ENCODE assay signal across 18 cellular contexts in the genomic region with DNA sequence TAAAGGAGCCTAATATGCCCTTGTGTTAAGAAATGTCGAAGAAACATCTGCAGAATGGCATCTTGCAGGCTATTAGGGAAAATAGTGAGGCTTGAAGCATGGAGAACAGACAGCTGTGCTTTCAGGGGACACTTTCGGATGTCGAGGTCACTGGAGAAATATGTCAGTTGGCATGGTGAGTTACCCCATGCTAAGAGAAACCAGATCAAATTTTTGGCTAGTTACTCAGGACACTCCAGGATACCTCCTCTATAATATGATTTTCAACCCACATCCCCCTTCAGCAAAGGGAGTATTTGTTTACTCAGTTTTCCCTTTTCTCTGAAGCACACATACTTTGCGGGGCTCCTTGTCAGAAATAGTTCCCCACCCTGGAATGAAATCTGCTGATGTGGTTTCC.
DNase-seq lines count a peak whose midpoint lies in the region; ATAC-seq and TF ChIP-seq lines count a peak whose summit lies in the region.
"Had no signal": no experiment of that assay in that cellular context is flagged by ENCODE, and none has a peak within 500 bp of the region (broad histone marks: within the 10 kb centered on the region; RNA-seq: fewer than 3 reads in every experiment).

No MANE protein-coding gene starts in this region.

- no peak overlapping the region for H4K5ac ChIP-seq in mesendoderm (ENCODE audit: low read length)

- no peaks in the 10 kb centered on the region for H3F3A ChIP-seq in SK-N-SH (replicated peaks; ENCODE audit: insufficient read depth)

- H3K27me3 ChIP-seq in SK-N-SH (ENCODE audit: insufficient read depth) (no peaks in the 10 kb centered on the region; the same call in 1 of the 2 replicates), mesendoderm (ENCODE audit: insufficient read depth, low read length, poor library complexity) (no peaks in the 10 kb centered on the region), tibial artery (no peaks in the 10 kb centered on the region)
- H3K27me3 ChIP-seq in CD8-positive, alpha-beta T cell (ENCODE audit: insufficient read depth, low read length), result no peaks in the 10 kb centered on the region
- H3K27me3 ChIP-seq: SJSA1 had no signal

- H3K56ac ChIP-seq in mesendoderm (ENCODE audit: low read length), result no peak overlapping the region

- no peak overlapping the region for H3K23ac ChIP-seq in mesendoderm (ENCODE audit: low read length)

- no peaks in the 10 kb centered on the region for H3K36me3 Mint-ChIP-seq in CD8-positive, alpha-beta T cell

- no peaks in the 10 kb centered on the region for H3K79me1 ChIP-seq in mesendoderm (ENCODE audit: low read length)

- H3K9me3 Mint-ChIP-seq in CD8-positive, alpha-beta T cell, result no peaks in the 10 kb centered on the region

- no peak overlapping the region for H3K4me2 ChIP-seq in SK-N-SH
- no peak overlapping the region for H3K4me2 ChIP-seq in mesendoderm (ENCODE audit: low read length)
- H3K4me2 ChIP-seq: BLaER1 had no signal

- ATAC-seq in SK-N-SH treated with all-trans-retinoic acid at 6 μM for 48 hours, result peak; percentile 59
- no peak for ATAC-seq in CD8-positive, alpha-beta T cell

- POLR2A ChIA-PET in SK-N-SH (lab: Yijun Ruan, JAX), result no interaction called here
- POLR2A ChIA-PET in CD8-positive, alpha-beta T cell (lab: Charles Lee), result no interaction called here

- 34% methylated on average over 4 of the region's 4 CpGs for WGBS in SK-N-SH (ENCODE audit: low lambda C conversion rate)
- WGBS in mesendoderm (ENCODE audit: extremely low coverage, insufficient coverage, low lambda C conversion rate), result no CpG with 5 or more reads among the region's 4 CpGs

- no peak for TF ChIP-seq RAD21 in SK-N-SH (IDR thresholded peaks at IDR 0.05; ENCODE audit: low read length)

- no peak overlapping the region for H2AK5ac ChIP-seq in mesendoderm (ENCODE audit: low read length)

- CTCF ChIA-PET in SK-N-SH (lab: Yijun Ruan, JAX), result interaction anchor here (0.6 to 1.7 kb wide), 3 partner anchors 21 to 397 kb away, joined by 3 to 10 read pairs (median 3); no protein-coding TSS in a partner anchor
- CTCF ChIA-PET in CD8-positive, alpha-beta T cell (lab: Charles Lee), result no interaction called here

- no peak overlapping the region for H4K8ac ChIP-seq in mesendoderm (ENCODE audit: low read depth, low read length)

- H3K27ac ChIP-seq in SK-N-SH (ENCODE audit: low read depth in 2 of 2, low read length in 1 of 2) (no peak overlapping the region), mesendoderm (ENCODE audit: low read depth, low read length) (no peak overlapping the region), tibial artery (no peak overlapping the region)
- H3K27ac ChIP-seq in CD8-positive, alpha-beta T cell (ENCODE audit: low read depth, low read length), result no peak overlapping the region
- H3K27ac ChIP-seq: 22Rv1, BLaER1, RWPE1, SJSA1 had no signal

- no peaks in the 10 kb centered on the region for H3K9me2 ChIP-seq in SK-N-SH

- TF ChIP-seq EP300 in SK-N-SH (IDR thresholded peaks at IDR 0.05; ENCODE audit: borderline replicate concordance in 1 of 2, low read depth in 1 of 2, low read length in 1 of 2), result no peak

- H2BK5ac ChIP-seq in mesendoderm (ENCODE audit: low read length), result no peak overlapping the region

- no peak overlapping the region for H2AFZ ChIP-seq in SK-N-SH (ENCODE audit: low read depth)

- TF ChIP-seq CTCF in SK-N-SH (IDR thresholded peaks at IDR 0.05) (no peak), choroid plexus epithelial cell (conservative IDR thresholded peaks at IDR 0.05; ENCODE audit: low read depth, low read length) (no peak), tibial artery (IDR thresholded peaks at IDR 0.05) (no peak)
- TF ChIP-seq CTCF in CD8-positive, alpha-beta T cell (IDR thresholded peaks at IDR 0.05), result no peak

- intact Hi-C loops in CD8-positive, alpha-beta T cell (cut with DNase I, micrococcal nuclease), result no loop called here
- intact Hi-C loops in tibial artery (cut with DNase I; ENCODE audit: low total_unique reads), result no loop called here

- H4K20me1 ChIP-seq in SK-N-SH (ENCODE audit: insufficient read depth), result no peaks in the 10 kb centered on the region
- H4K20me1 ChIP-seq: BLaER1 had no signal

- no peak overlapping the region for H3K4me3 ChIP-seq in SK-N-SH (ENCODE audit: low read depth in 2 of 2, low read length in 1 of 2)
- no peak overlapping the region for H3K4me3 ChIP-seq in choroid plexus epithelial cell (ENCODE audit: low read depth, low read length)
- no peak overlapping the region for H3K4me3 ChIP-seq in mesendoderm (ENCODE audit: low read length)
- no peak overlapping the region for H3K4me3 ChIP-seq in CD8-positive, alpha-beta T cell (ENCODE audit: low read depth, low read length)
- H3K4me3 ChIP-seq in tibial artery, result no peak overlapping the region
- H3K4me3 ChIP-seq: BLaER1, SJSA1 had no signal

- no peak overlapping the region for H2BK15ac ChIP-seq in mesendoderm (replicated peaks; ENCODE audit: low read depth)

- H3K4me1 Mint-ChIP-seq in CD8-positive, alpha-beta T cell (ENCODE audit: low read depth), result no peaks in the 10 kb centered on the region

- H3K4me1 ChIP-seq in SK-N-SH (ENCODE audit: control insufficient read depth in 1 of 2, insufficient read depth in 2 of 2, low read depth in 1 of 2, low read length in 1 of 2) (no peaks in the 10 kb centered on the region), mesendoderm (ENCODE audit: control insufficient read depth, low read depth, low read length) (no peaks in the 10 kb centered on the region), tibial artery (no peaks in the 10 kb centered on the region)
- no peaks in the 10 kb centered on the region for H3K4me1 ChIP-seq in CD8-positive, alpha-beta T cell (ENCODE audit: insufficient read depth, low read length)
- H3K4me1 ChIP-seq: BLaER1, SJSA1 had no signal

- H3K4me3 Mint-ChIP-seq in CD8-positive, alpha-beta T cell, result no peak overlapping the region

- peaks cover 3% of the 10 kb centered on the region for H3K27me3 Mint-ChIP-seq in CD8-positive, alpha-beta T cell (ENCODE audit: low read depth)

- DNase-seq in SK-N-SH (no peak), choroid plexus epithelial cell (ENCODE audit: low read depth) (peak; percentile 36), mesendoderm (peak; percentile 22), cerebellar nuclear complex (lab: John Stamatoyannopoulos, UW) (no peak), tibial artery (no peak)
- no peak for DNase-seq in activated CD4-positive, CD25-positive, alpha-beta regulatory T cell (lab: John Stamatoyannopoulos, UW)
- DNase-seq in CD8-positive, alpha-beta T cell, result no peak
- DNase-seq: DMS 273 treated with DMSO at 0.1 percent for 48 hours, IMR-90, Kasumi-1, NCI-H1417, NCI-H2081, NCI-H526 had no signal

- H3K18ac ChIP-seq in mesendoderm (ENCODE audit: low read length), result no peak overlapping the region

- H3K9me3 ChIP-seq in SK-N-SH, result no peaks in the 10 kb centered on the region
- H3K9me3 ChIP-seq in CD8-positive, alpha-beta T cell (ENCODE audit: low read length), result no peaks in the 10 kb centered on the region
- no peaks in the 10 kb centered on the region for H3K9me3 ChIP-seq in tibial artery
- H3K9me3 ChIP-seq: BLaER1, SJSA1 had no signal

- H3K4ac ChIP-seq in mesendoderm (ENCODE audit: low read depth, low read length), result no peak overlapping the region

- no peak overlapping the region for H2BK120ac ChIP-seq in mesendoderm (ENCODE audit: low read depth, low read length)

- H3K9ac ChIP-seq in SK-N-SH (no peak overlapping the region), mesendoderm (ENCODE audit: low read length) (no peak overlapping the region)
- H3K9ac ChIP-seq: BLaER1 had no signal

- H3K79me2 ChIP-seq in SK-N-SH (ENCODE audit: insufficient read depth) (no peaks in the 10 kb centered on the region), mesendoderm (ENCODE audit: control insufficient read depth, insufficient read depth, low read length) (no peaks in the 10 kb centered on the region)

- H3K36me3 ChIP-seq in SK-N-SH (replicated peaks in 1 of 2; ENCODE audit: control insufficient read depth in 1 of 2, insufficient read depth in 2 of 2, low read length in 1 of 2), result no peaks in the 10 kb centered on the region
- H3K36me3 ChIP-seq in mesendoderm (ENCODE audit: control insufficient read depth, insufficient read depth, low read length), result no peaks in the 10 kb centered on the region
- H3K36me3 ChIP-seq in CD8-positive, alpha-beta T cell (ENCODE audit: insufficient read depth, low read length), result no peaks in the 10 kb centered on the region
- no peaks in the 10 kb centered on the region for H3K36me3 ChIP-seq in tibial artery
- H3K36me3 ChIP-seq: BLaER1, SJSA1 had no signal

- H3K27ac Mint-ChIP-seq in CD8-positive, alpha-beta T cell, result no peak overlapping the region

TF ChIP-seq in SK-N-SH treated with all-trans-retinoic acid at 6 μM for 48 hours, 23 proteins besides CTCF, POLR2A, EP300 and RAD21 (continues in another document):
- TF ChIP-seq BACH2 (CRISPR knock-in tag; IDR thresholded peaks at IDR 0.05; ENCODE audit: borderline replicate concordance), result no peak
- TF ChIP-seq, protein P1, sequence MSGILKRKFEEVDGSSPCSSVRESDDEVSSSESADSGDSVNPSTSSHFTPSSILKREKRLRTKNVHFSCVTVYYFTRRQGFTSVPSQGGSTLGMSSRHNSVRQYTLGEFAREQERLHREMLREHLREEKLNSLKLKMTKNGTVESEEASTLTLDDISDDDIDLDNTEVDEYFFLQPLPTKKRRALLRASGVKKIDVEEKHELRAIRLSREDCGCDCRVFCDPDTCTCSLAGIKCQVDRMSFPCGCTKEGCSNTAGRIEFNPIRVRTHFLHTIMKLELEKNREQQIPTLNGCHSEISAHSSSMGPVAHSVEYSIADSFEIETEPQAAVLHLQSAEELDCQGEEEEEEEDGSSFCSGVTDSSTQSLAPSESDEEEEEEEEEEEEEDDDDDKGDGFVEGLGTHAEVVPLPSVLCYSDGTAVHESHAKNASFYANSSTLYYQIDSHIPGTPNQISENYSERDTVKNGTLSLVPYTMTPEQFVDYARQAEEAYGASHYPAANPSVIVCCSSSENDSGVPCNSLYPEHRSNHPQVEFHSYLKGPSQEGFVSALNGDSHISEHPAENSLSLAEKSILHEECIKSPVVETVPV (CRISPR knock-in tag; IDR thresholded peaks at IDR 0.05), result no peak
- no peak for TF ChIP-seq ZNF8 (CRISPR knock-in tag; IDR thresholded peaks at IDR 0.05)

TF ChIP-seq in SK-N-SH, 30 proteins besides CTCF, POLR2A, EP300 and RAD21 (continues in another document):
- no peak for TF ChIP-seq POLR2AphosphoS5 (IDR thresholded peaks at IDR 0.05; ENCODE audit: low read depth, low read length)

Comparison
In these comparisons a context has a peak if more than half of its experiments do, and no peak if none do; other contexts are left out.
1. DNase-seq: peak in choroid plexus epithelial cell (single experiment) and mesendoderm (single experiment); none in SK-N-SH (single experiment), activated CD4-positive, CD25-positive, alpha-beta regulatory T cell (0 of 4), cerebellar nuclear complex (0 of 2), CD8-positive, alpha-beta T cell (0 of 7) and tibial artery (0 of 2).